In genomic region chr16:67666032-67666537, GRCh38 we compare ENCODE assay signal across 1 cellular context.
TF ChIP-seq lines count a peak whose summit lies in the region.

No MANE protein-coding gene starts in this region.

TF ChIP-seq in K562, 482 proteins besides CTCF, POLR2A, EP300 and RAD21 (continued from another document):
- 0 out of 2 replicates have a peak, but pooled peaks have one; percentile 65 for TF ChIP-seq AFF4 (CRISPR knock-in tag; IDR thresholded peaks at IDR 0.05)
- 0 out of 2 replicates have a peak, but pooled peaks have one; percentile 13 for TF ChIP-seq EP400 (IDR thresholded peaks at IDR 0.05)
- TF ChIP-seq CHD1 (IDR thresholded peaks at IDR 0.05; ENCODE audit: low read length): peak; percentile 22
- TF ChIP-seq ZNF592 (IDR thresholded peaks at IDR 0.05): no peak
- no peak for TF ChIP-seq GTF2B (IDR thresholded peaks at IDR 0.05; ENCODE audit: extremely low read depth, insufficient read length)
- no peak for TF ChIP-seq BCLAF1 (IDR thresholded peaks at IDR 0.05; ENCODE audit: borderline replicate concordance in 1 of 2, control insufficient read depth in 1 of 2, low read depth in 2 of 2, low read length in 1 of 2)
- peak; percentile 39; the same call in 1 of the 2 replicates for TF ChIP-seq RBFOX2 (IDR thresholded peaks at IDR 0.05; ENCODE audit: low read depth, low read length)
